21 cellular contexts compared by ENCODE assay signal in the genomic region with DNA sequence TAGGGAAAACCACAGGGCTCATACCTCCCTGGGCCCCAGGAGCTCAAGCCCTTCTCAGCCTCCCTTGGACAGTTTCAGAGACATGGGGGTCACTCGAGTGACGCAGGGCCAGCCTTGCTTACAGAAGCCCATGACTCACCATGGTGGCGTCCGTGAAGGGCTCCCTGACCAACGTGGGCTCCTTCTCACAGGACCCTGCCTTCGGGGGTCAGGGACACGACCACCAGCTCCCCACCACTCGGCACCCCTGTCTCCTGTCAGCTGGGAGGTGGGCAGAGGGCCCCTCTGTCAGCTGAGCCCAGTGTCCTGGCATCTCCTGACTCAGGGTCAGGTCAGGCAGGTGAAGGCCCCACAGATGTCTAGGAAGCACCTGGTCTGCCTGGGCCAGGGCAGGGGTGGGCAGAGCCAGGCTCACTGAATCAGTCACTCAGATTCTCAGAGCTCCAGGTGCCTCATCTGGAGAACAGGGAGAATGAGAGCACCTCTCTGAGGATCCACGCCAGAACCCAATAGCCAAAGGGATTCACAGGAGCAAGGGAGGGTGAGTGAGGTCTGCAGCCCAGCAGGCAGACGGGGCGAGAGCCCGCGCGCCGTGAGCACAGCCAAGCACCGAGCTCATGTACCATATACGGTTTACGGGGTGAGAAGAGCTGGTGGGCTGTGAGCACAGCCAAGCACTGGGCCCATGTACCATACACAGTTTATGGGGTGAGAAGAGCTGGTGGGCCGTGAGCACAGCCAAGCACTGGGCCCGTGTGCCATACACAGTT.
"Had no signal": no experiment of that assay in that cellular context is flagged by ENCODE, and none has a peak within 500 bp of the region (broad histone marks: within the 10 kb centered on the region; RNA-seq: fewer than 3 reads in every experiment).

No MANE protein-coding gene starts in this region.

- H3K9me3 ChIP-seq: gastrocnemius medialis, lower lobe of right lung, sigmoid colon, testis, tibial artery had no signal

- H3K36me3 ChIP-seq: gastrocnemius medialis, left lung, lower lobe of right lung, neural progenitor cell, sigmoid colon, tibial artery had no signal

- H3K4me3 ChIP-seq: gastrocnemius medialis, left lung, lower lobe of right lung, neural progenitor cell, psoas muscle, sigmoid colon, testis, tibial artery had no signal

- DNase-seq: cortex of kidney; effector memory CD8-positive, alpha-beta T cell; foreskin fibroblast; gastrocnemius medialis; head of caudate nucleus; left cardiac atrium; lower lobe of right lung; nucleus accumbens; right cardiac atrium; sigmoid colon; stimulated activated CD4-positive, alpha-beta T cell treated with anti-CD3 and anti-CD28 coated beads, Interleukin-4, amount 100 ng/mL, for 4 hours; stimulated activated naive CD8-positive, alpha-beta T cell treated with anti-CD3 and anti-CD28 coated beads, Interleukin-15, Interleukin-2, amounts not matched to agents 100 U/mL and 50 U/mL, for 24 hours; substantia nigra; testis; tibial artery had no signal

- H3K9ac ChIP-seq: neural progenitor cell had no signal

- H3K27ac ChIP-seq: epithelial cell of prostate, gastrocnemius medialis, left lung, lower lobe of right lung, neural progenitor cell, psoas muscle, sigmoid colon, testis, tibial artery had no signal

- H3K27me3 ChIP-seq: neural progenitor cell, testis, tibial artery had no signal

- ATAC-seq: effector memory CD8-positive, alpha-beta T cell; esophagus mucosa; gastrocnemius medialis; left cardiac atrium; left lung; lower lobe of right lung; psoas muscle; right cardiac atrium; stimulated activated memory B cell treated with anti-CD40 and anti-IgM and Interleukin-4, amounts not matched to agents 10 μg/mL and 1 μg/mL and 100 μg/mL, for 72 hours; stimulated activated naive CD8-positive, alpha-beta T cell treated with anti-CD3 and anti-CD28 coated beads, Interleukin-15, Interleukin-2, amounts not matched to agents 100 U/mL and 50 U/mL, for 24 hours had no signal

- H3K4me1 ChIP-seq: gastrocnemius medialis, left lung, psoas muscle, sigmoid colon, testis had no signal
